Comparison of ENCODE assay signal across 24 cellular contexts in genomic region chr10:5805260-5805659, GRCh38.
"Had no signal": no experiment of that assay in that cellular context is flagged by ENCODE, and none has a peak within 500 bp of the region (broad histone marks: within the 10 kb centered on the region; RNA-seq: fewer than 3 reads in every experiment).

No MANE protein-coding gene starts in this region.

- H3K27me3 Mint-ChIP-seq: activated CD4-positive, alpha-beta memory T cell treated with anti-CD3 and anti-CD28 coated beads for 36 hours; activated CD4-positive, alpha-beta T cell treated with anti-CD3 and anti-CD28 coated beads, Interleukin-2, amount 10 ng/mL, durations not matched to agents 7 days and 5 days; activated naive CD4-positive, alpha-beta T cell treated with anti-CD3 and anti-CD28 coated beads, Interleukin-2, amount 10 ng/mL, durations not matched to agents 7 days and 5 days; activated naive CD8-positive, alpha-beta T cell treated with anti-CD3 and anti-CD28 coated beads for 36 hours had no signal

- ATAC-seq: activated T-cell treated with anti-CD3 and anti-CD28 coated beads, Interleukin-2, amount 50 U/mL, for 72 hours; PC-3; SK-N-SH treated with all-trans-retinoic acid at 6 μM for 48 hours had no signal

- H3K27me3 ChIP-seq: brain microvascular endothelial cell, cardiac muscle cell, SJSA1 had no signal

- H3K4me3 ChIP-seq: cardiac muscle cell, SJSA1 had no signal

- H3K4me3 Mint-ChIP-seq: activated CD4-positive, alpha-beta memory T cell treated with anti-CD3 and anti-CD28 coated beads for 36 hours; activated CD4-positive, alpha-beta T cell treated with anti-CD3 and anti-CD28 coated beads, Interleukin-2, amount 10 ng/mL, durations not matched to agents 7 days and 5 days; activated naive CD4-positive, alpha-beta T cell treated with anti-CD3 and anti-CD28 coated beads, Interleukin-2, amount 10 ng/mL, durations not matched to agents 7 days and 5 days; activated naive CD8-positive, alpha-beta T cell treated with anti-CD3 and anti-CD28 coated beads for 36 hours; activated T-cell treated with anti-CD3 and anti-CD28 coated beads, Interleukin-2, amount 50 U/mL, for 72 hours; T-helper 1 cell treated with Interleukin-12 subunit alpha and Interleukin-12 subunit beta and Interleukin-4 antibody, amounts not matched to agents 30 μg/mL and 1 μg/mL, for 36 hours had no signal

- H3K27ac ChIP-seq: brain microvascular endothelial cell, SJSA1 had no signal

- H3K27ac Mint-ChIP-seq: activated CD4-positive, alpha-beta memory T cell treated with anti-CD3 and anti-CD28 coated beads for 36 hours; activated CD4-positive, alpha-beta T cell treated with anti-CD3 and anti-CD28 coated beads, Interleukin-2, amount 10 ng/mL, durations not matched to agents 7 days and 5 days; activated naive CD4-positive, alpha-beta T cell treated with anti-CD3 and anti-CD28 coated beads, Interleukin-2, amount 10 ng/mL, durations not matched to agents 7 days and 5 days; activated naive CD8-positive, alpha-beta T cell treated with anti-CD3 and anti-CD28 coated beads for 36 hours; activated T-helper 2 cell treated with anti-CD3 and anti-CD28 coated beads, Interferon-gamma antibody, Interleukin-2, Interleukin-4, amounts not matched to agents 10 μg/mL and 5 μg/mL and 100 μg/mL, durations not matched to agents 14 hours and 24 hours and 36 hours; T-helper 1 cell treated with Interleukin-12 subunit alpha and Interleukin-12 subunit beta and Interleukin-4 antibody, amounts not matched to agents 30 μg/mL and 1 μg/mL, for 36 hours had no signal

- DNase-seq: activated CD4-positive, alpha-beta memory T cell treated with anti-CD3 and anti-CD28 coated beads for 36 hours; activated CD4-positive, alpha-beta T cell treated with anti-CD3 and anti-CD28 coated beads, Interleukin-2, amount 10 ng/mL, durations not matched to agents 7 days and 5 days; activated CD4-positive, CD25-positive, alpha-beta regulatory T cell; activated gamma-delta T cell treated with Interleukin-2 at 50 U/mL for 16 hours; activated naive CD4-positive, alpha-beta T cell treated with anti-CD3 and anti-CD28 coated beads, Interleukin-2, amount 10 ng/mL, durations not matched to agents 7 days and 5 days; activated naive CD8-positive, alpha-beta T cell treated with anti-CD3 and anti-CD28 coated beads for 36 hours; activated T-cell treated with anti-CD3 and anti-CD28 coated beads for 4 hours; activated T-cell treated with anti-CD3 and anti-CD28 coated beads, Interleukin-2, amount 50 U/mL, for 72 hours; brain microvascular endothelial cell; NCI-H1092; NCI-H1417; NCI-H2029; NCI-H2107; NCI-H2171 treated with DMSO at 0.1 percent for 48 hours; NCI-H226; NCI-H526; NCI-H82; PC-3; SHP77 had no signal

- H3K36me3 ChIP-seq: cardiac muscle cell had no signal

- H3K9me3 ChIP-seq: SJSA1 had no signal

- H3K9me3 Mint-ChIP-seq: activated CD4-positive, alpha-beta memory T cell treated with anti-CD3 and anti-CD28 coated beads for 36 hours; activated naive CD4-positive, alpha-beta T cell treated with anti-CD3 and anti-CD28 coated beads, Interleukin-2, amount 10 ng/mL, durations not matched to agents 7 days and 5 days; activated naive CD8-positive, alpha-beta T cell treated with anti-CD3 and anti-CD28 coated beads for 36 hours; activated T-cell treated with anti-CD3 and anti-CD28 coated beads, Interleukin-2, amount 50 U/mL, for 72 hours; activated T-helper 2 cell treated with anti-CD3 and anti-CD28 coated beads, Interferon-gamma antibody, Interleukin-2, Interleukin-4, amounts not matched to agents 10 μg/mL and 5 μg/mL and 100 μg/mL, durations not matched to agents 14 hours and 24 hours and 36 hours; T-helper 1 cell treated with Interleukin-12 subunit alpha and Interleukin-12 subunit beta and Interleukin-4 antibody, amounts not matched to agents 30 μg/mL and 1 μg/mL, for 36 hours had no signal
